27 cellular contexts compared by ENCODE assay signal in genomic region chr15:49908571-49909295, GRCh38.
"Had no signal": no experiment of that assay in that cellular context is flagged by ENCODE, and none has a peak within 500 bp of the region (broad histone marks: within the 10 kb centered on the region; RNA-seq: fewer than 3 reads in every experiment).

No MANE protein-coding gene starts in this region.

- ATAC-seq: foreskin keratinocyte; gastroesophageal sphincter; heart right ventricle; left cardiac atrium; left lung; naive thymus-derived CD8-positive, alpha-beta T cell; stimulated activated memory B cell treated with anti-CD40 and anti-IgM and Interleukin-4, amounts not matched to agents 10 μg/mL and 1 μg/mL and 100 μg/mL, for 72 hours had no signal

- H3K27me3 ChIP-seq: colonic mucosa, esophagus muscularis mucosa, foreskin keratinocyte, gastroesophageal sphincter, heart right ventricle, left lung, right atrium auricular region, sigmoid colon, tibial nerve, vagina had no signal

- H3K4me1 ChIP-seq: colonic mucosa, foreskin keratinocyte, prostate gland, right atrium auricular region had no signal

- H3K36me3 Mint-ChIP-seq: stimulated activated memory B cell treated with anti-CD40 and anti-IgM and Interleukin-4, amounts not matched to agents 10 μg/mL and 1 μg/mL and 100 μg/mL, for 72 hours had no signal

- H3K9me3 ChIP-seq: colonic mucosa, prostate gland, vagina had no signal

- H3K36me3 ChIP-seq: colonic mucosa, esophagus muscularis mucosa, gastroesophageal sphincter, heart right ventricle, left lung, prostate gland, right atrium auricular region, sigmoid colon, thoracic aorta, tibial nerve, vagina had no signal

- H3K27me3 Mint-ChIP-seq: stimulated activated memory B cell treated with anti-CD40 and anti-IgM and Interleukin-4, amounts not matched to agents 10 μg/mL and 1 μg/mL and 100 μg/mL, for 72 hours had no signal

- FAIRE-seq: endothelial cell of umbilical vein, kidney had no signal

- H3K4me3 ChIP-seq: colonic mucosa, esophagus muscularis mucosa, gastroesophageal sphincter, heart right ventricle, left lung, prostate gland, right atrium auricular region, sigmoid colon, thoracic aorta, tibial nerve, vagina had no signal

- H3K4me1 Mint-ChIP-seq: neural crest cell; stimulated activated memory B cell treated with anti-CD40 and anti-IgM and Interleukin-4, amounts not matched to agents 10 μg/mL and 1 μg/mL and 100 μg/mL, for 72 hours had no signal

- H3K4me3 Mint-ChIP-seq: neural crest cell; stimulated activated memory B cell treated with anti-CD40 and anti-IgM and Interleukin-4, amounts not matched to agents 10 μg/mL and 1 μg/mL and 100 μg/mL, for 72 hours; stimulated activated naive CD8-positive, alpha-beta T cell treated with anti-CD3 and anti-CD28 coated beads, Interleukin-15, Interleukin-2, amounts not matched to agents 100 ng/mL and 50 ng/mL, for 24 hours had no signal

- H3K27ac ChIP-seq: colonic mucosa, esophagus muscularis mucosa, foreskin keratinocyte, gastroesophageal sphincter, heart right ventricle, prostate gland, right atrium auricular region, sigmoid colon, thoracic aorta, tibial nerve, vagina had no signal

- H3K27ac Mint-ChIP-seq: naive thymus-derived CD8-positive, alpha-beta T cell; stimulated activated memory B cell treated with anti-CD40 and anti-IgM and Interleukin-4, amounts not matched to agents 10 μg/mL and 1 μg/mL and 100 μg/mL, for 72 hours; stimulated activated naive CD8-positive, alpha-beta T cell treated with anti-CD3 and anti-CD28 coated beads, Interleukin-15, Interleukin-2, amounts not matched to agents 100 ng/mL and 50 ng/mL, for 24 hours had no signal

- DNase-seq: central memory CD4-positive, alpha-beta T cell; colonic mucosa; dermis blood vessel endothelial cell; effector memory CD4-positive, alpha-beta T cell; foreskin keratinocyte; glutamatergic neuron; heart right ventricle; hippocampal formation; kidney; left cardiac atrium; left lung; naive thymus-derived CD8-positive, alpha-beta T cell; nucleus accumbens; sigmoid colon; stimulated activated CD4-positive, alpha-beta T cell treated with anti-CD3 and anti-CD28 coated beads, Interleukin-2, amount 100 ng/mL, for 24 hours; stimulated activated CD4-positive, alpha-beta T cell treated with anti-CD3 and anti-CD28 coated beads, Interleukin-4, amount 100 ng/mL, for 24 hours had no signal
